Comparison of ENCODE assay signal across 22 cellular contexts in the genomic region with DNA sequence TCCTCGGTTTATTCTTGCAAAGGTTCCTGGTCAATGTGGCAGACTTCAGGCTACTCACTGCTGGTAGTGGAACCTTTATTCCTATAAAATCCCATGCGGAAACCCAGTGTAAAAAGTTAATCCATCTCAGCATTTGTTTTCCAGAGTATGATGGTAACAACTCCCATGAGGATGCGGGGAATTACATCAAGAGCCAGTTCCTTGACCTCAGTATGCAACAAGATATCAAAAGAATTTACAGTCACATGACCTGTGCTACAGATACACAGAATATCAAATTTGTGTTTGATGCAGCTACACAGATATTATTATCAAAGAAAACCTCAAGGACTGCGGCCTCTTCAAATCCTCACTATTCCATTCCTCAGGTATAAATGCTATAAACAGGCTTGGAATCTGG. TPM values are rescaled to one million over a fixed set of nuclear protein-coding genes. Genes with fewer than 3 reads are reported as not detected.
A peak's percentile ranks its signal among the peaks of the same experiment; 100 is the strongest.
DNase-seq lines count a peak whose midpoint lies in the region; ATAC-seq, FAIRE-seq and TF ChIP-seq lines count a peak whose summit lies in the region.
"Had no signal": no experiment of that assay in that cellular context is flagged by ENCODE, and none has a peak within 500 bp of the region (broad histone marks: within the 10 kb centered on the region; RNA-seq: fewer than 3 reads in every experiment).

No MANE protein-coding gene starts in this region.

- ATAC-seq in HG02571 (IDR thresholded peaks at IDR 0.05; ENCODE audit: unreplicated experiment), result no peak
- ATAC-seq in HG03108 (IDR thresholded peaks at IDR 0.05; ENCODE audit: unreplicated experiment), result no peak
- ATAC-seq: CD8-positive, alpha-beta T cell; GM12878; Panc1 had no signal

- H3K4me3 ChIP-seq in skeletal muscle cell (ENCODE audit: low read depth, low read length), result no peak overlapping the region
- H3K4me3 ChIP-seq: A549; BLaER1 treated with 17β-estradiol and CSF1 and Interleukin-3, amounts not matched to agents 10 nM and 100 nM; GM12878 had no signal

- TF ChIP-seq POLR2A in GM12892 (IDR thresholded peaks at IDR 0.05; ENCODE audit: low read depth, low read length), result no peak

- FAIRE-seq in RCC 7860 (lab: Jason Lieb, UNC) (no peak), GM12892 (lab: Jason Lieb, UNC) (no peak)
- FAIRE-seq: A549, GM12878, GM18507 had no signal

- DNase-seq in LHCN-M2 (ENCODE audit: low read depth) (peak; percentile 82), astrocyte of the hippocampus (ENCODE audit: low read depth, low spot score) (peak; percentile 13), fibroblast of peridontal ligament (ENCODE audit: extremely low read depth) (peak; percentile 85), skeletal muscle cell (ENCODE audit: low read depth) (peak; percentile 81), RCC 7860 (ENCODE audit: low spot score) (no peak), GM12892 (ENCODE audit: insufficient read length) (no peak)
- DNase-seq: CD8-positive, alpha-beta T cell; DMS53; EL; H7; NCI-H1105 treated with DMSO at 0.1 percent for 48 hours; NCI-H1694; NCI-H2081 treated with DMSO at 0.1 percent for 48 hours; NCI-H446 treated with DMSO at 0.1 percent for 48 hours; NCI-H69 had no signal

RNA-seq across cellular contexts. Expression of a gene that starts 19.3 kb away (rescaled TPM):
- total RNA-seq in LHCN-M2 (2014; rRNA removed), result 13.3 and 20.5 TPM in 2 replicates
- 5.8 TPM for polyA plus RNA-seq in LHCN-M2 (2012)
- 0.45 TPM for polyA plus RNA-seq in GM12892 (2012; ENCODE audit: missing spikeins)

Comparison
In these comparisons a context has a peak if more than half of its experiments do, and no peak if none do; other contexts are left out.
1. DNase-seq: peak in LHCN-M2 (single experiment), astrocyte of the hippocampus (single experiment), fibroblast of peridontal ligament (single experiment) and skeletal muscle cell (single experiment); none in RCC 7860 (single experiment) and GM12892 (single experiment).